ENCODE assay signal across 26 cellular contexts in genomic region chr16:66538910-66539309, GRCh38. TPM values are rescaled to one million over a fixed set of nuclear protein-coding genes. Genes with fewer than 3 reads are reported as not detected.
DNase-seq lines count a peak whose midpoint lies in the region; ATAC-seq, FAIRE-seq and TF ChIP-seq lines count a peak whose summit lies in the region.
"Had no signal": no experiment of that assay in that cellular context is flagged by ENCODE, and none has a peak within 500 bp of the region (broad histone marks: within the 10 kb centered on the region; RNA-seq: fewer than 3 reads in every experiment).

No MANE protein-coding gene starts in this region.

- H3K27ac Mint-ChIP-seq in memory B cell (no peak overlapping the region), type B pancreatic cell (peak overlapping the region; percentile 19), mesothelial cell of epicardium (no peak overlapping the region)
- H3K27ac Mint-ChIP-seq: activated CD4-positive, alpha-beta T cell treated with anti-CD3 and anti-CD28 coated beads for 36 hours; activated naive CD8-positive, alpha-beta T cell treated with anti-CD3 and anti-CD28 coated beads for 36 hours had no signal

- no peak for FAIRE-seq in RCC 7860 (lab: Jason Lieb, UNC)
- FAIRE-seq: astrocyte, endothelial cell of umbilical vein, pancreas had no signal

- DNase-seq in left ventricle myocardium superior = no peak
- no peak for DNase-seq in Right ventricle myocardium superior
- DNase-seq in RCC 7860 (ENCODE audit: low spot score) = peak; percentile 31
- no peak for DNase-seq in memory B cell (ENCODE audit: low spot score in 2 of 2)
- DNase-seq in type B pancreatic cell (ENCODE audit: extremely low spot score, unreplicated experiment) = no peak
- no peak for DNase-seq in mesothelial cell of epicardium (ENCODE audit: low spot score in 2 of 2, unreplicated experiment in 2 of 2)
- no peak for DNase-seq in effector CD4-positive, alpha-beta T cell
- no peak for DNase-seq in pons (ENCODE audit: low spot score)
- DNase-seq: activated CD4-positive, alpha-beta T cell treated with anti-CD3 and anti-CD28 coated beads for 36 hours; activated naive CD8-positive, alpha-beta T cell treated with anti-CD3 and anti-CD28 coated beads for 36 hours; Caco-2; dermis blood vessel endothelial cell; GDM1; MG63; NCI-H1105 treated with DMSO at 0.1 percent for 48 hours; NCI-H1930; NCI-H2227 treated with DMSO at 0.1 percent for 48 hours; pancreas; right cardiac atrium; stimulated activated CD4-positive, alpha-beta T cell treated with anti-CD3 and anti-CD28 coated beads, Interleukin-12 subunit alpha, Interleukin-12 subunit beta, amount 100 ng/mL, for 4 hours; stimulated activated CD4-positive, alpha-beta T cell treated with anti-CD3 and anti-CD28 coated beads, Interleukin-4, amount 100 ng/mL, for 1 hour; upper lobe of right lung had no signal

- H3K4me1 Mint-ChIP-seq in memory B cell = peaks cover 30% of the 10 kb centered on the region
- peaks cover 13% of the 10 kb centered on the region for H3K4me1 Mint-ChIP-seq in type B pancreatic cell (ENCODE audit: unreplicated experiment)
- H3K4me1 Mint-ChIP-seq in mesothelial cell of epicardium = peaks cover 6% of the 10 kb centered on the region

- no peaks in the 10 kb centered on the region for H3K9me3 Mint-ChIP-seq in memory B cell
- H3K9me3 Mint-ChIP-seq in type B pancreatic cell = no peaks in the 10 kb centered on the region
- H3K9me3 Mint-ChIP-seq in mesothelial cell of epicardium = no peaks in the 10 kb centered on the region
- H3K9me3 Mint-ChIP-seq: activated naive CD8-positive, alpha-beta T cell treated with anti-CD3 and anti-CD28 coated beads for 36 hours; T-helper 1 cell treated with Interleukin-12 subunit alpha and Interleukin-12 subunit beta and Interleukin-4 antibody, amounts not matched to agents 30 μg/mL and 1 μg/mL, for 36 hours had no signal

- H3K4me3 Mint-ChIP-seq in memory B cell (peak overlapping the region; percentile 11), type B pancreatic cell (no peak overlapping the region), mesothelial cell of epicardium (no peak overlapping the region)
- H3K4me3 Mint-ChIP-seq: activated CD4-positive, alpha-beta T cell treated with anti-CD3 and anti-CD28 coated beads for 36 hours; activated naive CD8-positive, alpha-beta T cell treated with anti-CD3 and anti-CD28 coated beads for 36 hours; T-helper 1 cell treated with Interleukin-12 subunit alpha and Interleukin-12 subunit beta and Interleukin-4 antibody, amounts not matched to agents 30 μg/mL and 1 μg/mL, for 36 hours had no signal

- no peaks in the 10 kb centered on the region for H3K36me3 Mint-ChIP-seq in memory B cell
- H3K36me3 Mint-ChIP-seq in type B pancreatic cell = peaks cover 22% of the 10 kb centered on the region
- H3K36me3 Mint-ChIP-seq in mesothelial cell of epicardium = peaks cover 22% of the 10 kb centered on the region

- intact Hi-C loops in left ventricle myocardium superior (cut with micrococcal nuclease) = no loop called here
- intact Hi-C loops in Right ventricle myocardium superior (cut with DNase I) = no loop called here

- ATAC-seq in left ventricle myocardium superior = peak; percentile 19
- no peak for ATAC-seq in Right ventricle myocardium superior (ENCODE audit: poor library complexity)
- ATAC-seq in memory B cell (ENCODE audit: low read depth) = no peak
- ATAC-seq: activated CD4-positive, alpha-beta T cell treated with anti-CD3 and anti-CD28 coated beads for 36 hours; upper lobe of right lung had no signal

- TF ChIP-seq CTCF in type B pancreatic cell (conservative IDR thresholded peaks at IDR 0.05) = no peak
- no peak for TF ChIP-seq CTCF in mesothelial cell of epicardium (IDR thresholded peaks at IDR 0.05; ENCODE audit: unreplicated experiment)

- H3K27me3 Mint-ChIP-seq in memory B cell (no peaks in the 10 kb centered on the region), type B pancreatic cell (no peaks in the 10 kb centered on the region), mesothelial cell of epicardium (ENCODE audit: low read depth) (no peaks in the 10 kb centered on the region)
- H3K27me3 Mint-ChIP-seq: activated CD4-positive, alpha-beta T cell treated with anti-CD3 and anti-CD28 coated beads for 36 hours; activated naive CD8-positive, alpha-beta T cell treated with anti-CD3 and anti-CD28 coated beads for 36 hours had no signal

RNA-seq across cellular contexts. Expression of gene TK2, which starts 11.0 kb away (rescaled TPM):
- total RNA-seq in left ventricle myocardium superior (16.8 TPM), Right ventricle myocardium superior (19.5 TPM), type B pancreatic cell (ENCODE audit: low replicate concordance) (14.6 and 18.4 TPM in 2 replicates), mesothelial cell of epicardium (24.9 to 28.8 TPM (median 28.5 TPM) in 3 replicates)

RNA-seq across cellular contexts. Expression of gene CKLF, which starts 13.5 kb away (rescaled TPM):
- total RNA-seq in left ventricle myocardium superior = 9.1 TPM
- 10.4 TPM for total RNA-seq in Right ventricle myocardium superior
- total RNA-seq in type B pancreatic cell (ENCODE audit: low replicate concordance) = 21.2 and 36.3 TPM in 2 replicates
- total RNA-seq in mesothelial cell of epicardium = 28.9 to 33.2 TPM (median 31.1 TPM) in 3 replicates

RNA-seq across cellular contexts. Expression of gene CMTM1, which starts 27.3 kb away (rescaled TPM):
- total RNA-seq in left ventricle myocardium superior = 2.1 TPM
- 1.3 TPM for total RNA-seq in Right ventricle myocardium superior
- 3.4 and 8.4 TPM in 2 replicates for total RNA-seq in type B pancreatic cell (ENCODE audit: low replicate concordance)
- 10.0 to 10.3 TPM (median 10.2 TPM) in 3 replicates for total RNA-seq in mesothelial cell of epicardium

RNA-seq across cellular contexts. Expression of gene CMTM2, which starts 40.4 kb away (rescaled TPM):
- not detected for total RNA-seq in left ventricle myocardium superior
- 0.46 TPM for total RNA-seq in Right ventricle myocardium superior
- total RNA-seq in type B pancreatic cell (ENCODE audit: low replicate concordance) = 0.41 TPM in 1 of 2 replicates, not detected in the other
- 0.25 to 0.58 TPM (median 0.51 TPM) in 3 replicates for total RNA-seq in mesothelial cell of epicardium
- total RNA-seq: activated naive CD8-positive, alpha-beta T cell treated with anti-CD3 and anti-CD28 coated beads for 36 hours; astrocyte; Caco-2; endothelial cell of umbilical vein; fibroblast of lung had no signal
